1 cellular context compared by ENCODE assay signal in the genomic region with DNA sequence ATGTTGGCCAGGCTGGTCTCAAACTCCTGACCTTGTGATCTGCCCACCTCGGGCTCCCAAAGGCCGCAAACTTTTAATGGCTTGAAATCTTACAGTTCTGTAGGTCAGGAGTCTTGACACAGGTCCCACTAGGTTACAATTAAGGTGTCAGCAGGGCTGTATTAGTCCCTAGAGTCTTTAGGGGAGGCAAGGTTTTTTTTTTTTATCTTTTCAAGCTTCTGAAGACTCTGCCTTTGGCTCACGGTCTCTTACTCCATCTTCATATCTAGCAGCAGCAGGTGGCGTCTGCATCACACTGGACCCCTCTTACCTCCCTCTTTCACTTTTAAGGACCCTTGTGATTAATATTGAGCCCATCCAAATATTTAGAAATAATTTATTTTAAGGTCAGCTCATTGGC.
TF ChIP-seq lines count a peak whose summit lies in the region.

No MANE protein-coding gene starts in this region.

TF ChIP-seq in GM12878, 131 proteins besides CTCF, POLR2A, EP300 and RAD21:
- TF ChIP-seq CHD4 (IDR thresholded peaks at IDR 0.05): no peak
- TF ChIP-seq SP1 (IDR thresholded peaks at IDR 0.05; ENCODE audit: low read depth, low read length): no peak
- TF ChIP-seq JUND (IDR thresholded peaks at IDR 0.05; ENCODE audit: low read depth, low read length): no peak
- TF ChIP-seq ZNF384 (IDR thresholded peaks at IDR 0.05; ENCODE audit: borderline replicate concordance, low read depth, low read length): no peak
- TF ChIP-seq IKZF1 (conservative IDR thresholded peaks at IDR 0.05): no peak
- no peak for TF ChIP-seq GABPA (IDR thresholded peaks at IDR 0.05; ENCODE audit: low read depth)
- TF ChIP-seq RBBP5 (conservative IDR thresholded peaks at IDR 0.05): no peak
- TF ChIP-seq NR2C1 (IDR thresholded peaks at IDR 0.05): no peak
- no peak for TF ChIP-seq CEBPB (IDR thresholded peaks at IDR 0.05; ENCODE audit: borderline replicate concordance in 1 of 2, low read depth in 2 of 2, low read length in 2 of 2)
- no peak for TF ChIP-seq ATF7 (IDR thresholded peaks at IDR 0.05; ENCODE audit: low read depth)
- TF ChIP-seq BACH1 (IDR thresholded peaks at IDR 0.05; ENCODE audit: borderline replicate concordance): no peak
- TF ChIP-seq, protein P1, sequence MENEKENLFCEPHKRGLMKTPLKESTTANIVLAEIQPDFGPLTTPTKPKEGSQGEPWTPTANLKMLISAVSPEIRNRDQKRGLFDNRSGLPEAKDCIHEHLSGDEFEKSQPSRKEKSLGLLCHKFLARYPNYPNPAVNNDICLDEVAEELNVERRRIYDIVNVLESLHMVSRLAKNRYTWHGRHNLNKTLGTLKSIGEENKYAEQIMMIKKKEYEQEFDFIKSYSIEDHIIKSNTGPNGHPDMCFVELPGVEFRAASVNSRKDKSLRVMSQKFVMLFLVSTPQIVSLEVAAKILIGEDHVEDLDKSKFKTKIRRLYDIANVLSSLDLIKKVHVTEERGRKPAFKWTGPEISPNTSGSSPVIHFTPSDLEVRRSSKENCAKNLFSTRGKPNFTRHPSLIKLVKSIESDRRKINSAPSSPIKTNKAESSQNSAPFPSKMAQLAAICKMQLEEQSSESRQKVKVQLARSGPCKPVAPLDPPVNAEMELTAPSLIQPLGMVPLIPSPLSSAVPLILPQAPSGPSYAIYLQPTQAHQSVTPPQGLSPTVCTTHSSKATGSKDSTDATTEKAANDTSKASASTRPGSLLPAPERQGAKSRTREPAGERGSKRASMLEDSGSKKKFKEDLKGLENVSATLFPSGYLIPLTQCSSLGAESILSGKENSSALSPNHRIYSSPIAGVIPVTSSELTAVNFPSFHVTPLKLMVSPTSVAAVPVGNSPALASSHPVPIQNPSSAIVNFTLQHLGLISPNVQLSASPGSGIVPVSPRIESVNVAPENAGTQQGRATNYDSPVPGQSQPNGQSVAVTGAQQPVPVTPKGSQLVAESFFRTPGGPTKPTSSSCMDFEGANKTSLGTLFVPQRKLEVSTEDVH (IDR thresholded peaks at IDR 0.05; ENCODE audit: low read depth, partially characterized antibody): no peak
- TF ChIP-seq, protein P2, sequence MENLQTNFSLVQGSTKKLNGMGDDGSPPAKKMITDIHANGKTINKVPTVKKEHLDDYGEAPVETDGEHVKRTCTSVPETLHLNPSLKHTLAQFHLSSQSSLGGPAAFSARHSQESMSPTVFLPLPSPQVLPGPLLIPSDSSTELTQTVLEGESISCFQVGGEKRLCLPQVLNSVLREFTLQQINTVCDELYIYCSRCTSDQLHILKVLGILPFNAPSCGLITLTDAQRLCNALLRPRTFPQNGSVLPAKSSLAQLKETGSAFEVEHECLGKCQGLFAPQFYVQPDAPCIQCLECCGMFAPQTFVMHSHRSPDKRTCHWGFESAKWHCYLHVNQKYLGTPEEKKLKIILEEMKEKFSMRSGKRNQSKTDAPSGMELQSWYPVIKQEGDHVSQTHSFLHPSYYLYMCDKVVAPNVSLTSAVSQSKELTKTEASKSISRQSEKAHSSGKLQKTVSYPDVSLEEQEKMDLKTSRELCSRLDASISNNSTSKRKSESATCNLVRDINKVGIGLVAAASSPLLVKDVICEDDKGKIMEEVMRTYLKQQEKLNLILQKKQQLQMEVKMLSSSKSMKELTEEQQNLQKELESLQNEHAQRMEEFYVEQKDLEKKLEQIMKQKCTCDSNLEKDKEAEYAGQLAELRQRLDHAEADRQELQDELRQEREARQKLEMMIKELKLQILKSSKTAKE (IDR thresholded peaks at IDR 0.05; ENCODE audit: low read depth, poor library complexity, severe bottlenecking): no peak
- no peak for TF ChIP-seq STAT3 (IDR thresholded peaks at IDR 0.05; ENCODE audit: low read depth, low read length)
- no peak for TF ChIP-seq ZNF274 (IDR thresholded peaks at IDR 0.05; ENCODE audit: insufficient read depth, insufficient read length)
